16 cellular contexts compared by ENCODE assay signal in the genomic region with DNA sequence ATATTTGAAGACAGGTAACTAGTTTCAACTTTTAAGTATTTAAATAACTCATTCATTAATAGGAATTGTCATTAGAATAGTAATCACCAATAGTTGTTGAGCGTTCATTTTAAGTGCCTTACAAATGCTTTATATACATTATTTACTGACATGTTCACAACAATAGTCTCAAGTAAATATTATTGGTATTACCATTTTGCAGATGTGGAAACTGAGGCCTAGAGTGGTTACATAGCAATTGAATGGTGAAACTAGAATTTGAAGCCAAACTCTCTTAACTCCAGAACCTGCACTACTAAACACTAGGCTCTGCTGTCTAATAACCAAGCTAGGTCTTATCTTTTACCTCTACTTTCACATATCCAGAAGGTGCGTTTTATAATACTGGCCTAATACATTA.
"Had no signal": no experiment of that assay in that cellular context is flagged by ENCODE, and none has a peak within 500 bp of the region (broad histone marks: within the 10 kb centered on the region; RNA-seq: fewer than 3 reads in every experiment).

No MANE protein-coding gene starts in this region.

- H3K4me3 ChIP-seq: colonic mucosa, coronary artery, dorsolateral prefrontal cortex, esophagus muscularis mucosa, esophagus squamous epithelium, gastrocnemius medialis, gastroesophageal sphincter, heart left ventricle, heart right ventricle had no signal

- H3K36me3 ChIP-seq: colonic mucosa, esophagus muscularis mucosa, esophagus squamous epithelium, gastrocnemius medialis, gastroesophageal sphincter, heart left ventricle, heart right ventricle had no signal

- ATAC-seq: effector memory CD8-positive, alpha-beta T cell; gastroesophageal sphincter had no signal

- FAIRE-seq: colon, endometrium, frontal cortex had no signal

- H3K9me3 ChIP-seq: colonic mucosa, esophagus muscularis mucosa, esophagus squamous epithelium, gastrocnemius medialis, gastroesophageal sphincter, heart left ventricle, heart right ventricle had no signal

- H3K4me1 ChIP-seq: colonic mucosa, foreskin keratinocyte had no signal

- H3K27ac ChIP-seq: colonic mucosa, coronary artery, epithelial cell of prostate, foreskin keratinocyte, gastrocnemius medialis had no signal

- DNase-seq: cortex of kidney, esophagus squamous epithelium had no signal

- H3K27me3 ChIP-seq: colonic mucosa, dorsolateral prefrontal cortex, esophagus muscularis mucosa, esophagus squamous epithelium, foreskin keratinocyte, gastrocnemius medialis, gastroesophageal sphincter, heart left ventricle, heart right ventricle had no signal
